8 cellular contexts compared by ENCODE assay signal in genomic region chr5:129460121-129460950, GRCh38. TPM values are rescaled to one million over a fixed set of nuclear protein-coding genes. Genes with fewer than 3 reads are reported as not detected.
DNase-seq lines count a peak whose midpoint lies in the region; TF ChIP-seq lines count a peak whose summit lies in the region.

TSS of gene ADAMTS19 (plus strand) at chr5:129460298. CDS start at chr5:129460392, 94 bp downstream.

- H3K36me3 ChIP-seq in HEK293 (ENCODE audit: control insufficient read depth in 2 of 2, insufficient read depth in 1 of 2, low read length in 2 of 2): no peaks in the 10 kb centered on the region
- no peaks in the 10 kb centered on the region for H3K36me3 ChIP-seq in esophagus (ENCODE audit: control insufficient read depth in 2 of 2, insufficient read depth in 2 of 2, low read length in 1 of 2)
- no peaks in the 10 kb centered on the region for H3K36me3 ChIP-seq in muscle layer of colon (ENCODE audit: insufficient read depth, low read length)

- WGBS in esophagus, 2 donors: 1 to 2% methylated on average over 50 to 60 of the region's 60 CpGs

- H3K4me3 ChIP-seq in HEK293 (ENCODE audit: low read depth, low read length) (peak within 1 kb of the TSS; percentile 57), esophagus (ENCODE audit: low read depth in 1 of 2, low read length in 2 of 2) (peak within 1 kb of the TSS; percentile 43 to 45), muscle layer of colon (ENCODE audit: low read depth in 1 of 2, low read length in 2 of 2) (peak within 1 kb of the TSS; percentile 49 to 67)

- H3K27me3 Mint-ChIP-seq in HFFc6 (ENCODE audit: insufficient read depth): peaks cover 5% of the 10 kb centered on the region; the same call in 1 of the 2 replicates

- TF ChIP-seq CTCF in HEK293 (tag by site-specific recombination; IDR thresholded peaks at IDR 0.05): no peak
- no peak for TF ChIP-seq CTCF in HFFc6 (IDR thresholded peaks at IDR 0.05)

- CTCF ChIA-PET in HEK293 (lab: Yijun Ruan, JAX): interaction anchor here (0.6 to 1.1 kb wide), 2 partner anchors 16 to 308 kb away, joined by 3 read pairs; no protein-coding TSS in a partner anchor

- peaks cover 26% of the 10 kb centered on the region for H3K9me3 Mint-ChIP-seq in HFFc6

- H3K9me3 ChIP-seq in HEK293 (ENCODE audit: control insufficient read depth, insufficient read depth, low read depth, low read length) (no peaks in the 10 kb centered on the region), esophagus (ENCODE audit: control insufficient read depth in 2 of 2, insufficient read depth in 1 of 2, low read depth in 1 of 2, low read length in 1 of 2) (no peaks in the 10 kb centered on the region), muscle layer of colon (ENCODE audit: low read length) (no peaks in the 10 kb centered on the region)

- H3K9ac ChIP-seq in muscle layer of colon (ENCODE audit: low read length): no peak within 1 kb of the TSS

- peaks cover 7% of the 10 kb centered on the region; the same call in 1 of the 2 replicates for H3K36me3 Mint-ChIP-seq in HFFc6 (ENCODE audit: low read depth)

- H3K27ac ChIP-seq in HEK293 (ENCODE audit: extremely low read depth, low read depth, low read length) (peak within 1 kb of the TSS; percentile 79), esophagus (ENCODE audit: low read depth in 2 of 2, low read length in 1 of 2) (no peak within 1 kb of the TSS), muscle layer of colon (ENCODE audit: low read depth, low read length) (no peak within 1 kb of the TSS)

- H3K27me3 ChIP-seq in esophagus (ENCODE audit: control insufficient read depth in 1 of 2, insufficient read depth in 2 of 2, low read length in 2 of 2) (peaks cover 0 to 2% of the 10 kb centered on the region in 2 donors), muscle layer of colon (ENCODE audit: control insufficient read depth in 1 of 2, insufficient read depth in 2 of 2, low read length in 2 of 2) (peaks cover 8 to 19% of the 10 kb centered on the region in 2 donors)

- H3K4me1 Mint-ChIP-seq in HFFc6 (ENCODE audit: low read depth): no peaks in the 10 kb centered on the region

- no peak within 1 kb of the TSS for H3K27ac Mint-ChIP-seq in HFFc6

- no peak within 1 kb of the TSS for H3K4me3 Mint-ChIP-seq in HFFc6

- in situ Hi-C loops in Caki2 (cut with HindIII; ENCODE audit: low pct_unique_long_range_greater_than_20kb, low sequenced_read_pairs): no loop called here

- peak; percentile 11 for DNase-seq in Caki2 (ENCODE audit: low read depth)
- DNase-seq in SKM-1 treated with dmso at 0.1 percent for 144 hours (lab: John Stamatoyannopoulos, UW; ENCODE audit: unreplicated experiment): peak; percentile 54
- no peak for DNase-seq in NCI-H774 (lab: John Stamatoyannopoulos, UW)
- DNase-seq in HFFc6: no peak
- no peak for DNase-seq in COLO829 (ENCODE audit: low spot score)

- H3K4me1 ChIP-seq in HEK293 (ENCODE audit: control insufficient read depth, insufficient read depth, low read length) (0 out of 2 replicates have a peak, but pooled peaks cover 2% of the 10 kb centered on the region), esophagus (ENCODE audit: control insufficient read depth in 2 of 2, insufficient read depth in 2 of 2, low read length in 1 of 2) (peaks cover 0 to 4% of the 10 kb centered on the region in 2 donors), muscle layer of colon (ENCODE audit: insufficient read depth, low read length) (no peaks in the 10 kb centered on the region)

- POLR2A ChIA-PET in HEK293 (lab: Yijun Ruan, JAX): interaction anchor here (0.7 to 1.0 kb wide), 2 partner anchors 19 to 58 kb away, joined by 3 to 9 read pairs; no protein-coding TSS in a partner anchor

TF ChIP-seq in HEK293, 187 proteins besides CTCF, POLR2A, EP300 and RAD21 (continues in another document):
- TF ChIP-seq, protein P1, sequence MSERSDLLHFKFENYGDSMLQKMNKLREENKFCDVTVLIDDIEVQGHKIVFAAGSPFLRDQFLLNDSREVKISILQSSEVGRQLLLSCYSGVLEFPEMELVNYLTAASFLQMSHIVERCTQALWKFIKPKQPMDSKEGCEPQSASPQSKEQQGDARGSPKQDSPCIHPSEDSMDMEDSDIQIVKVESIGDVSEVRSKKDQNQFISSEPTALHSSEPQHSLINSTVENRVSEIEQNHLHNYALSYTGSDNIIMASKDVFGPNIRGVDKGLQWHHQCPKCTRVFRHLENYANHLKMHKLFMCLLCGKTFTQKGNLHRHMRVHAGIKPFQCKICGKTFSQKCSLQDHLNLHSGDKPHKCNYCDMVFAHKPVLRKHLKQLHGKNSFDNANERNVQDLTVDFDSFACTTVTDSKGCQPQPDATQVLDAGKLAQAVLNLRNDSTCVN (tag by site-specific recombination; optimal IDR thresholded peaks at IDR 0.05): peak; percentile 52
- TF ChIP-seq ZNF747 (tag by site-specific recombination; IDR thresholded peaks at IDR 0.05): no peak
- TF ChIP-seq SP2 (tag by site-specific recombination; IDR thresholded peaks at IDR 0.05): no peak
- TF ChIP-seq ZNF311 (tag by site-specific recombination; IDR thresholded peaks at IDR 0.05; ENCODE audit: borderline replicate concordance): no peak
- TF ChIP-seq ZNF223 (tag by site-specific recombination; IDR thresholded peaks at IDR 0.05): no peak
- TF ChIP-seq ZSCAN30 (tag by site-specific recombination; IDR thresholded peaks at IDR 0.05): 0 out of 2 replicates have a peak, but pooled peaks have one; percentile 13
- 0 out of 2 replicates have a peak, but pooled peaks have one; percentile 26 for TF ChIP-seq ZFP37 (tag by site-specific recombination; IDR thresholded peaks at IDR 0.05)
- no peak for TF ChIP-seq GLIS2 (tag by site-specific recombination; IDR thresholded peaks at IDR 0.05)
- TF ChIP-seq ZBTB1 (tag by site-specific recombination; IDR thresholded peaks at IDR 0.05): no peak
- TF ChIP-seq ZIC2 (tag by site-specific recombination; IDR thresholded peaks at IDR 0.05): peak; percentile 30
- TF ChIP-seq SCRT2 (tag by site-specific recombination; IDR thresholded peaks at IDR 0.05): peak; percentile 76
- TF ChIP-seq, protein P2, sequence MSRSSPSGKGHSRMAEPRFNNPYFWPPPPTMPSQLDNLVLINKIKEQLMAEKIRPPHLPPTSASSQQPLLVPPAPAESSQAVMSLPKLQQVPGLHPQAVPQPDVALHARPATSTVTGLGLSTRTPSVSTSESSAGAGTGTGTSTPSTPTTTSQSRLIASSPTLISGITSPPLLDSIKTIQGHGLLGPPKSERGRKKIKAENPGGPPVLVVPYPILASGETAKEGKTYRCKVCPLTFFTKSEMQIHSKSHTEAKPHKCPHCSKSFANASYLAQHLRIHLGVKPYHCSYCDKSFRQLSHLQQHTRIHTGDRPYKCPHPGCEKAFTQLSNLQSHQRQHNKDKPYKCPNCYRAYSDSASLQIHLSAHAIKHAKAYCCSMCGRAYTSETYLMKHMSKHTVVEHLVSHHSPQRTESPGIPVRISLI (tag by site-specific recombination; IDR thresholded peaks at IDR 0.05): no peak
- TF ChIP-seq SCRT1 (tag by site-specific recombination; IDR thresholded peaks at IDR 0.05; ENCODE audit: borderline replicate concordance): no peak
- TF ChIP-seq ZNF404 (tag by site-specific recombination; IDR thresholded peaks at IDR 0.05): no peak
- TF ChIP-seq ZNF501 (tag by site-specific recombination; IDR thresholded peaks at IDR 0.05): peak; percentile 29; the same call in 1 of the 2 replicates
- TF ChIP-seq PATZ1 (tag by site-specific recombination; IDR thresholded peaks at IDR 0.05): no peak
- TF ChIP-seq ZEB2 (tag by site-specific recombination; IDR thresholded peaks at IDR 0.05): peak; percentile 47; the same call in 1 of the 2 replicates
- TF ChIP-seq ZBTB48 (tag by site-specific recombination; IDR thresholded peaks at IDR 0.05): no peak
- no peak for TF ChIP-seq ZNF19 (tag by site-specific recombination; IDR thresholded peaks at IDR 0.05; ENCODE audit: low read depth)
- no peak for TF ChIP-seq ZNF510 (tag by site-specific recombination; IDR thresholded peaks at IDR 0.05; ENCODE audit: insufficient replicate concordance)
- TF ChIP-seq ZBTB17 (tag by site-specific recombination; IDR thresholded peaks at IDR 0.05): peak; percentile 69; the same call in 1 of the 2 replicates

RNA-seq across cellular contexts. Expression of gene ADAMTS19, which starts in this region (rescaled TPM):
- not detected in 2 replicates for total RNA-seq in Caki2 (2014; rRNA removed; shearing (Covaris generic); ENCODE audit: low replicate concordance)
- under 1 TPM; 0.02 to 0.07 TPM for polyA plus RNA-seq in esophagus
- not detected for total RNA-seq in HFFc6 (2021; fragmentation: NEBNext Ultra II Directional; extraction: Animal tissue kit (Norgen Biotek cat#: 25700))

Comparison
In these comparisons a context has a peak if more than half of its experiments do, and no peak if none do; other contexts are left out.
1. Peak in DNase-seq in Caki2; RNA of the gene not detected or under 1 TPM.